In the genomic region with DNA sequence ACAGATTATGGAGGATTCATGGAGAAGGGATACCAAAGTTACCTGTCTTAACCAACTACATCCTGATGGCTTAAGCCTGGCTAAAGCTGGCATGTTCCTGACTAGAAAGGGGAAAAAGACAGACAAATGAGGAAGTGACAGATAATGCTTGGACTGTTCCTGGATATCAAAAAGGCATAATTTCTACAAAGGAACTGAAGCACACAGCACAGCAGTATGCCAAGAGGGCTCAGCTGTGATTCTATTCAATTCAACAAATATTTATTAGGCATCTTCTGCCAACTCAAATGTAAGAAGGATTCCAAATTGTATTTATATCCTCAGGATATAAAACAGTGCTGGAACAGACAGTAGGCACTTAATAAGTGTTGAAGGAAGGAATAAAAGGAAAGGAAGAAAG, we compare ENCODE assay signal across 11 cellular contexts. TPM values are rescaled to one million over a fixed set of nuclear protein-coding genes. Genes with fewer than 3 reads are reported as not detected.
DNase-seq lines count a peak whose midpoint lies in the region; ATAC-seq and TF ChIP-seq lines count a peak whose summit lies in the region.
"Had no signal": no experiment of that assay in that cellular context is flagged by ENCODE, and none has a peak within 500 bp of the region (broad histone marks: within the 10 kb centered on the region; RNA-seq: fewer than 3 reads in every experiment).

No MANE protein-coding gene starts in this region.

- no peak overlapping the region for H3K4ac ChIP-seq in H9 (ENCODE audit: low read depth, low read length)

- H3K4me1 ChIP-seq in DND-41 (ENCODE audit: insufficient read depth, low read length), result peaks cover 98% of the 10 kb centered on the region
- peaks cover 75% of the 10 kb centered on the region for H3K4me1 ChIP-seq in OCI-LY7 (ENCODE audit: insufficient read depth, low read length, poor library complexity, severe bottlenecking)
- H3K4me1 ChIP-seq in H9 (ENCODE audit: insufficient read depth, low read length), result no peaks in the 10 kb centered on the region

- no peak overlapping the region for H4K91ac ChIP-seq in H9 (ENCODE audit: insufficient read length, low read depth, low read length)

- H2BK120ac ChIP-seq in H9 (ENCODE audit: low read depth, low read length, poor library complexity, severe bottlenecking), result no peak overlapping the region

- no peak overlapping the region for H4K8ac ChIP-seq in H9 (replicated peaks; ENCODE audit: insufficient read length, low read depth, low read length)

- H3T11ph ChIP-seq in H9 (ENCODE audit: low read length), result no peak overlapping the region

- POLR2A ChIA-PET in OCI-LY7 (lab: Charles Lee), result interaction anchor here (1.0 to 5.2 kb wide), 6 partner anchors 8 to 105 kb away, joined by 3 to 38 read pairs (median 5); no protein-coding TSS in a partner anchor

- no peak overlapping the region for H3K56ac ChIP-seq in H9 (ENCODE audit: insufficient read length, low read depth, low read length)

- H3K9ac ChIP-seq in DND-41 (ENCODE audit: low read depth, low read length) (no peak overlapping the region), H9 (ENCODE audit: extremely low read depth, insufficient read length, low read length) (no peak overlapping the region)

- H3K4me2 ChIP-seq in DND-41 (ENCODE audit: insufficient read depth, low read length) (peak overlapping the region; percentile 23; the same call in 1 of the 2 replicates), OCI-LY7 (ENCODE audit: low read length) (peak overlapping the region; percentile 39; the same call in 1 of the 2 replicates), H9 (ENCODE audit: insufficient read depth, insufficient read length, low read length) (no peak overlapping the region)

- H4K5ac ChIP-seq in H9 (ENCODE audit: insufficient read length, low read depth, low read length), result no peak overlapping the region

- H4K20me1 ChIP-seq in DND-41 (ENCODE audit: insufficient read depth, low read length), result no peaks in the 10 kb centered on the region
- H4K20me1 ChIP-seq in OCI-LY7 (ENCODE audit: insufficient read depth, low read length), result no peaks in the 10 kb centered on the region
- H4K20me1 ChIP-seq in H9 (ENCODE audit: control insufficient read depth, insufficient read depth, insufficient read length), result no peaks in the 10 kb centered on the region

- no peaks in the 10 kb centered on the region for H3K23me2 ChIP-seq in H9 (ENCODE audit: insufficient read length, low read depth, low read length, poor library complexity, severe bottlenecking)

- TF ChIP-seq CTCF in DND-41 (IDR thresholded peaks at IDR 0.05; ENCODE audit: borderline replicate concordance, extremely low read depth, low read length, poor library complexity, severe bottlenecking), result no peak
- TF ChIP-seq CTCF in OCI-LY7 (conservative IDR thresholded peaks at IDR 0.05; ENCODE audit: low read length), result no peak
- TF ChIP-seq CTCF in epithelial cell of esophagus (IDR thresholded peaks at IDR 0.05; ENCODE audit: insufficient read depth, low read depth, low read length, missing control alignments), result no peak
- no peak for TF ChIP-seq CTCF in nephron progenitor cell (IDR thresholded peaks at IDR 0.05)
- TF ChIP-seq CTCF in H9 (conservative IDR thresholded peaks at IDR 0.05), result no peak

- H3K79me2 ChIP-seq in DND-41 (ENCODE audit: insufficient read depth, low read length) (peaks cover 85% of the 10 kb centered on the region), OCI-LY7 (ENCODE audit: insufficient read depth, low read depth, low read length) (peaks cover 66% of the 10 kb centered on the region; the same call in 1 of the 2 replicates), H9 (ENCODE audit: insufficient read depth, low read length) (no peaks in the 10 kb centered on the region)

- no peaks in the 10 kb centered on the region for H3K9me3 ChIP-seq in DND-41 (ENCODE audit: insufficient read depth, low read length, severe bottlenecking)
- no peaks in the 10 kb centered on the region for H3K9me3 ChIP-seq in OCI-LY7 (ENCODE audit: low read length)
- no peaks in the 10 kb centered on the region for H3K9me3 ChIP-seq in H9 (ENCODE audit: control insufficient read depth, low read depth, low read length)

- H3K79me1 ChIP-seq in H9 (ENCODE audit: insufficient read depth, low read depth, low read length, poor library complexity, severe bottlenecking), result no peaks in the 10 kb centered on the region

- no peak overlapping the region for H3K4me3 Mint-ChIP-seq in nephron progenitor cell
- H3K4me3 Mint-ChIP-seq in H9, result no peak overlapping the region
- H3K4me3 Mint-ChIP-seq: activated CD8-positive, alpha-beta T cell treated with anti-CD3 and anti-CD28 coated beads, Interleukin-2, amount 10 ng/mL, durations not matched to agents 7 days and 5 days; activated naive CD8-positive, alpha-beta T cell treated with anti-CD3 and anti-CD28 coated beads for 36 hours had no signal

- no peak overlapping the region for H3K23ac ChIP-seq in H9 (ENCODE audit: insufficient read length, low read depth, low read length)

- H2AK5ac ChIP-seq in H9 (ENCODE audit: insufficient read length, low read length), result no peak overlapping the region

- H3K27ac Mint-ChIP-seq in nephron progenitor cell, result peak overlapping the region; percentile 62
- peak overlapping the region in 1 of 3 experiments; percentile 69; a peak in 1 of 7 replicates for H3K27ac Mint-ChIP-seq in H9
- H3K27ac Mint-ChIP-seq: activated CD8-positive, alpha-beta T cell treated with anti-CD3 and anti-CD28 coated beads, Interleukin-2, amount 10 ng/mL, durations not matched to agents 7 days and 5 days; activated naive CD8-positive, alpha-beta T cell treated with anti-CD3 and anti-CD28 coated beads for 36 hours had no signal

- H3K9me3 Mint-ChIP-seq in nephron progenitor cell (peaks cover 4% of the 10 kb centered on the region), H9 (no peaks in the 10 kb centered on the region)
- H3K9me3 Mint-ChIP-seq: activated naive CD8-positive, alpha-beta T cell treated with anti-CD3 and anti-CD28 coated beads for 36 hours had no signal

- H3K4me3 ChIP-seq in DND-41 (ENCODE audit: low read depth in 1 of 2, low read length in 2 of 2) (no peak overlapping the region), OCI-LY7 (ENCODE audit: low read depth, low read length, poor library complexity, severe bottlenecking) (no peak overlapping the region), epithelial cell of esophagus (ENCODE audit: low read length) (no peak overlapping the region)
- H3K4me3 ChIP-seq: dorsolateral prefrontal cortex had no signal

- H3K14ac ChIP-seq in H9 (ENCODE audit: insufficient read depth, low read length), result no peak overlapping the region

- H2BK20ac ChIP-seq in H9 (ENCODE audit: low read depth, low read length, poor library complexity, severe bottlenecking), result no peak overlapping the region

- H2BK5ac ChIP-seq in H9 (ENCODE audit: insufficient read length, low read length), result no peak overlapping the region

- CTCF ChIA-PET in OCI-LY7 (lab: Charles Lee; ENCODE audit: unreplicated experiment), result no interaction called here

- no peaks in the 10 kb centered on the region for H3K36me3 ChIP-seq in DND-41 (ENCODE audit: insufficient read depth, low read length)
- peaks cover 12% of the 10 kb centered on the region; the same call in 1 of the 2 replicates for H3K36me3 ChIP-seq in OCI-LY7 (ENCODE audit: insufficient read depth, low read length)

- peaks cover 22% of the 10 kb centered on the region for H3K36me3 Mint-ChIP-seq in nephron progenitor cell (ENCODE audit: low read depth)
- peaks cover 0 to 2% (median 0%) of the 10 kb centered on the region in 3 experiments; a peak in 2 of 7 replicates for H3K36me3 Mint-ChIP-seq in H9 (ENCODE audit: insufficient read depth in 1 of 3, low read depth in 3 of 3)

- no peak for DNase-seq in DND-41
- DNase-seq in OCI-LY7 (ENCODE audit: low spot score), result no peak
- peak; percentile 46 for DNase-seq in epithelial cell of esophagus (ENCODE audit: low read depth)
- DNase-seq in nephron progenitor cell, result no peak
- no peak for DNase-seq in DMS79 treated with DMSO at 0.1 percent for 48 hours (lab: John Stamatoyannopoulos, UW)
- no peak for DNase-seq in NCI-H446 (lab: John Stamatoyannopoulos, UW)
- no peak for DNase-seq in GM19240 (ENCODE audit: insufficient read length, low spot score)
- no peak for DNase-seq in H9
- DNase-seq: activated CD8-positive, alpha-beta T cell treated with anti-CD3 and anti-CD28 coated beads, Interleukin-2, amount 10 ng/mL, durations not matched to agents 7 days and 5 days; activated naive CD8-positive, alpha-beta T cell treated with anti-CD3 and anti-CD28 coated beads for 36 hours; dorsolateral prefrontal cortex had no signal

- H3K18ac ChIP-seq in H9 (ENCODE audit: insufficient read length, low read depth, low read length), result no peak overlapping the region

- no peak overlapping the region for H2BK12ac ChIP-seq in H9 (ENCODE audit: insufficient read length, low read depth, low read length)

- no peaks in the 10 kb centered on the region for H3K27me3 Mint-ChIP-seq in nephron progenitor cell (ENCODE audit: low read depth, poor library complexity)
- no peaks in the 10 kb centered on the region for H3K27me3 Mint-ChIP-seq in H9 (ENCODE audit: low read depth)
- H3K27me3 Mint-ChIP-seq: activated naive CD8-positive, alpha-beta T cell treated with anti-CD3 and anti-CD28 coated beads for 36 hours had no signal

- H3K27ac ChIP-seq in DND-41 (ENCODE audit: low read length) (peak overlapping the region; percentile 80), OCI-LY7 (ENCODE audit: low read depth, low read length, poor library complexity, severe bottlenecking) (no peak overlapping the region), H9 (ENCODE audit: insufficient read length, low read depth, low read length) (no peak overlapping the region)

- peaks cover 54% of the 10 kb centered on the region for H3K4me1 Mint-ChIP-seq in nephron progenitor cell
- H3K4me1 Mint-ChIP-seq in H9, result peaks cover 6 to 9% of the 10 kb centered on the region in 2 experiments

- BruUV-seq in OCI-LY7 (replicated peaks; lab: Mats Ljungman, UMichigan), result no TSS peak

- ATAC-seq in DND-41 (ENCODE audit: insufficient read depth, low read depth), result no peak
- ATAC-seq: activated CD8-positive, alpha-beta T cell treated with anti-CD3 and anti-CD28 coated beads, Interleukin-2, amount 10 ng/mL, durations not matched to agents 7 days and 5 days had no signal

- intact Hi-C loops in OCI-LY7 (cut with micrococcal nuclease; ENCODE audit: unreplicated experiment), result no loop called here

- H2AFZ ChIP-seq in DND-41 (ENCODE audit: low read depth, low read length), result no peak overlapping the region
- no peak overlapping the region for H2AFZ ChIP-seq in OCI-LY7 (ENCODE audit: low read length)
- no peak overlapping the region for H2AFZ ChIP-seq in H9 (ENCODE audit: low read length)

- H2BK15ac ChIP-seq in H9 (ENCODE audit: low read depth, low read length), result no peak overlapping the region

- no peaks in the 10 kb centered on the region for H3K9me2 ChIP-seq in OCI-LY7 (ENCODE audit: insufficient read depth, low read length)

- no peaks in the 10 kb centered on the region for H3K27me3 ChIP-seq in DND-41 (ENCODE audit: insufficient read depth, low read length, poor library complexity)
- H3K27me3 ChIP-seq in H9 (ENCODE audit: insufficient read depth, low read length), result no peaks in the 10 kb centered on the region
- H3K27me3 ChIP-seq: dorsolateral prefrontal cortex had no signal

RNA-seq across cellular contexts. Expression of gene KLF12, which starts 59.5 kb away (rescaled TPM):
- 13.3 and 14.3 TPM in 2 replicates for total RNA-seq in OCI-LY7 (2014; rRNA removed; shearing (Covaris generic))
- 40.1 and 41.9 TPM in 2 replicates for total RNA-seq in OCI-LY7 (2022)
- total RNA-seq in H9 (2021), result 9.7 and 10.8 TPM in 2 replicates
